8 cellular contexts compared by ENCODE assay signal in genomic region chr2:96336873-96337272, GRCh38. TPM values are rescaled to one million over a fixed set of nuclear protein-coding genes. Genes with fewer than 3 reads are reported as not detected.
DNase-seq lines count a peak whose midpoint lies in the region; TF ChIP-seq lines count a peak whose summit lies in the region.
"Had no signal": no experiment of that assay in that cellular context is flagged by ENCODE, and none has a peak within 500 bp of the region (broad histone marks: within the 10 kb centered on the region; RNA-seq: fewer than 3 reads in every experiment).

No MANE protein-coding gene starts in this region.

- H3K27me3 ChIP-seq in WERI-Rb-1 (ENCODE audit: insufficient read depth, low read depth, severe bottlenecking): no peaks in the 10 kb centered on the region
- H3K27me3 ChIP-seq in esophagus muscularis mucosa: no peaks in the 10 kb centered on the region

- TF ChIP-seq CTCF in WERI-Rb-1 (IDR thresholded peaks at IDR 0.05; ENCODE audit: low read depth, low read length): no peak
- TF ChIP-seq CTCF in nephron (IDR thresholded peaks at IDR 0.05; ENCODE audit: unreplicated experiment in 3 of 3): no peak
- no peak for TF ChIP-seq CTCF in esophagus muscularis mucosa (IDR thresholded peaks at IDR 0.05)

- peak overlapping the region; percentile 96 for H3K27ac ChIP-seq in WERI-Rb-1
- H3K27ac ChIP-seq in esophagus muscularis mucosa (replicated peaks in 1 of 4): no peak overlapping the region

- TF ChIP-seq POLR2A in esophagus muscularis mucosa (IDR thresholded peaks at IDR 0.05; ENCODE audit: low read depth): no peak

- WGBS in esophagus muscularis mucosa: 76% methylated on average over 3 of the region's 3 CpGs

- intact Hi-C loops in esophagus muscularis mucosa (cut with DNase I): loop anchor here (10.0 kb wide), 1 partner anchor 72 kb away; the partner anchor contains the start of genes CIAO1 and TMEM127

- H3K27ac Mint-ChIP-seq in IgD-negative memory B cell: peak overlapping the region; percentile 59 to 87 (median 79)
- H3K27ac Mint-ChIP-seq in nephron: no peak overlapping the region

- no peaks in the 10 kb centered on the region for H3K9me3 ChIP-seq in ES-I3 (ENCODE audit: control insufficient read depth, insufficient read depth, low read length)
- no peaks in the 10 kb centered on the region for H3K9me3 ChIP-seq in WERI-Rb-1 (ENCODE audit: severe bottlenecking)
- H3K9me3 ChIP-seq in esophagus muscularis mucosa: no peaks in the 10 kb centered on the region

- peak overlapping the region; percentile 81; the same call in 1 of the 2 replicates for H3K4me3 ChIP-seq in WERI-Rb-1 (ENCODE audit: low read depth, low read length)
- no peak overlapping the region for H3K4me3 ChIP-seq in esophagus muscularis mucosa

- H3K36me3 ChIP-seq in ES-I3 (ENCODE audit: insufficient read depth, low read length): peaks cover 2% of the 10 kb centered on the region; the same call in 1 of the 2 replicates
- H3K36me3 ChIP-seq in WERI-Rb-1: peaks cover 17% of the 10 kb centered on the region
- no peaks in the 10 kb centered on the region for H3K36me3 ChIP-seq in esophagus muscularis mucosa

- DNase-seq in WERI-Rb-1: no peak
- no peak for DNase-seq in occipital lobe (lab: John Stamatoyannopoulos, UW)
- DNase-seq in globus pallidus (ENCODE audit: low spot score): no peak
- DNase-seq in esophagus muscularis mucosa (ENCODE audit: extremely low spot score): no peak
- DNase-seq: stimulated activated CD4-positive, alpha-beta T cell treated with anti-CD3 and anti-CD28 coated beads, Interleukin-4, amount 100 ng/mL, for 1 hour had no signal

- H3K4me1 ChIP-seq in ES-I3 (ENCODE audit: insufficient read depth, low read length): peaks cover 5% of the 10 kb centered on the region; the same call in 1 of the 2 replicates
- peaks cover 9 to 15% (median 13%) of the 10 kb centered on the region in 4 donors for H3K4me1 ChIP-seq in esophagus muscularis mucosa

- H3K4me3 Mint-ChIP-seq in IgD-negative memory B cell (peak overlapping the region in 3 of 4 donors; percentile 39 to 76 (median 47)), nephron (peak overlapping the region; percentile 83 to 87 (median 84))

- peak overlapping the region; percentile 95; the same call in 1 of the 2 replicates for H3K9ac ChIP-seq in ES-I3 (ENCODE audit: low read depth, low read length)

- no peaks in the 10 kb centered on the region for H3K27me3 Mint-ChIP-seq in IgD-negative memory B cell
- no peaks in the 10 kb centered on the region for H3K27me3 Mint-ChIP-seq in nephron (ENCODE audit: low read depth)

- TF ChIP-seq EP300 in esophagus muscularis mucosa (IDR thresholded peaks at IDR 0.05): no peak

- peaks cover 2% of the 10 kb centered on the region for H3K36me3 Mint-ChIP-seq in IgD-negative memory B cell
- H3K36me3 Mint-ChIP-seq in nephron (ENCODE audit: low read depth): peaks cover 10% of the 10 kb centered on the region

- peaks cover 25 to 41% (median 35%) of the 10 kb centered on the region in 3 donors for H3K4me1 Mint-ChIP-seq in IgD-negative memory B cell
- peaks cover 24% of the 10 kb centered on the region for H3K4me1 Mint-ChIP-seq in nephron

- no peaks in the 10 kb centered on the region for H3K9me3 Mint-ChIP-seq in IgD-negative memory B cell
- no peaks in the 10 kb centered on the region for H3K9me3 Mint-ChIP-seq in nephron

RNA-seq across cellular contexts. Expression of gene NCAPH, which starts 1.3 kb away (rescaled TPM):
- polyA plus RNA-seq in IgD-negative memory B cell: 1.5 TPM
- total RNA-seq in occipital lobe (2.3 TPM), esophagus muscularis mucosa (1 to 10 TPM in 2 of 4 donors, under 1 TPM in 2; 0.45 to 1.4 (median 0.87) TPM)

RNA-seq across cellular contexts. Expression of gene ITPRIPL1, which starts 11.8 kb away (rescaled TPM):
- polyA plus RNA-seq in IgD-negative memory B cell: 4.4 TPM
- total RNA-seq in occipital lobe (7.5 TPM), esophagus muscularis mucosa (1 to 10 TPM in 2 of 4 donors, under 1 TPM in 2; 0.42 to 1.4 (median 0.93) TPM)

RNA-seq across cellular contexts. Expression of gene SNRNP200, which starts 31.5 kb away (rescaled TPM):
- 79.3 TPM for polyA plus RNA-seq in IgD-negative memory B cell
- total RNA-seq in occipital lobe (40.4 TPM), esophagus muscularis mucosa (100 to 1,000 TPM in 2 of 4 donors, 10 to 100 TPM in 2; 73.7 to 106 (median 90.8) TPM)

Comparison
In these comparisons a context has a peak if more than half of its experiments do, and no peak if none do; other contexts are left out.
1. H3K27ac Mint-ChIP-seq: peak in IgD-negative memory B cell (3 of 3); none in nephron (0 of 3).